Comparison of ENCODE assay signal across 6 cellular contexts in the genomic region with DNA sequence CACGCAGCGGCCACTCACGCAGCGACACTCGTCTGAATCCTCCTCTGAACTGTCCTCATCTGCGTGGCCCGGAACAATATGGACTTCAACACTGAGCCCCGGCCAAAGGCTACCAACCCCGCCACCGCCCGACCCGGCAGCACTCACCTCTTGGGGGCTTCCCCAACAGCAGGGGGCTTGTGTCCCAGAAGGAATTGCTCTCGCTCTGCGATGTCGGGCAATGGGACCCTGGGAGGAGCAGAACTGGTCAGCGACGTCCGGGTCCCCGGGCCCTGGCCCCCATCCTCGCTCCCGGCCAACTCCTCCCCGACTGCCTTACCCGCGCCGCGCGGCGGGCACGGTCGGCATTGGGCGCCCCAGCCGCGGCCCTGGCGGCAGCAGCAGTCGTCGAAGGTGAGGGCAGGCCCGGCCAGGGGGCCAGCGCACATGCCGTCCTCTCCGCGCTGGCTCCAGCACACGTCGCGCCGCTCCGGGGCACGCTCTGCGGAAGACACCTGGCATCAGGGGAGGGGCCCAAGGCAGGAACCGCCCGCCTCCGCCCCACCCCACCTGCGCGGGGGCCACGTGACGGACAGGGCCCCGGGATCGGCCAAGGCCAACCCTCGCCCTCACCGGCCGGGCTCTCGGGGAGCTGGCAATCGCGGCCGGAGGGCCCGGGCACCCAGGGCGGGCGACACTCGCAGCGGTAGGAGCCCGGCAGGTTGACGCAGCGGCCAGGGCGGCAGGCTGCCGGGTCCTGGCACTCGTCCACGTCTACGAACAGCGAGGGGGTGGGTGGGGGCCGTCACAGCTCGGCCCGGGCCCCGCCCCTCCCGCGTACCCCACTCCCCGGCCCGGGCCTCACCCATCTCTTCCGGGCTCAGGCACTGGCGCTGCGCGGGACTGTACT. TPM values are rescaled to one million over a fixed set of nuclear protein-coding genes. Genes with fewer than 3 reads are reported as not detected.
DNase-seq lines count a peak whose midpoint lies in the region; ATAC-seq lines count a peak whose summit lies in the region.

No MANE protein-coding gene starts in this region.

- CTCF ChIA-PET in activated CD4-positive, alpha-beta T cell treated with anti-CD3 and anti-CD28 coated beads, Interleukin-2, amount 10 ng/mL, durations not matched to agents 7 days and 5 days (lab: Charles Lee), result interaction anchor here (0.7 to 5.8 kb wide), 25 partner anchors 7 to 320 kb away, joined by 3 to 75 read pairs (median 6); partner anchors contain the start of genes EHBP1L1, FAM89B, KCNK7 and LTBP3

- peak overlapping the region; percentile 25 for H3K27ac Mint-ChIP-seq in activated CD4-positive, alpha-beta T cell treated with anti-CD3 and anti-CD28 coated beads, Interleukin-2, amount 10 ng/mL, durations not matched to agents 7 days and 5 days
- H3K27ac Mint-ChIP-seq in stimulated activated naive B cell treated with anti-CD40 and anti-IgM and Interleukin-4, amounts not matched to agents 10 μg/mL and 1 μg/mL and 100 μg/mL, for 72 hours, result peak overlapping the region; percentile 96

- H3K9me3 Mint-ChIP-seq in activated CD4-positive, alpha-beta T cell treated with anti-CD3 and anti-CD28 coated beads, Interleukin-2, amount 10 ng/mL, durations not matched to agents 7 days and 5 days, result no peaks in the 10 kb centered on the region
- no peaks in the 10 kb centered on the region for H3K9me3 Mint-ChIP-seq in stimulated activated naive B cell treated with anti-CD40 and anti-IgM and Interleukin-4, amounts not matched to agents 10 μg/mL and 1 μg/mL and 100 μg/mL, for 72 hours

- H3K4me1 Mint-ChIP-seq in activated CD4-positive, alpha-beta T cell treated with anti-CD3 and anti-CD28 coated beads, Interleukin-2, amount 10 ng/mL, durations not matched to agents 7 days and 5 days, result peaks cover 14% of the 10 kb centered on the region
- H3K4me1 Mint-ChIP-seq in stimulated activated naive B cell treated with anti-CD40 and anti-IgM and Interleukin-4, amounts not matched to agents 10 μg/mL and 1 μg/mL and 100 μg/mL, for 72 hours, result peaks cover 27 to 56% of the 10 kb centered on the region in 2 donors

- H3K27me3 Mint-ChIP-seq in activated CD4-positive, alpha-beta T cell treated with anti-CD3 and anti-CD28 coated beads, Interleukin-2, amount 10 ng/mL, durations not matched to agents 7 days and 5 days, result no peaks in the 10 kb centered on the region
- H3K27me3 Mint-ChIP-seq in stimulated activated naive B cell treated with anti-CD40 and anti-IgM and Interleukin-4, amounts not matched to agents 10 μg/mL and 1 μg/mL and 100 μg/mL, for 72 hours, result no peaks in the 10 kb centered on the region

- DNase-seq in activated CD4-positive, alpha-beta T cell treated with anti-CD3 and anti-CD28 coated beads, Interleukin-2, amount 10 ng/mL, durations not matched to agents 7 days and 5 days, result no peak
- no peak for DNase-seq in activated CD4-positive, alpha-beta T cell treated with anti-CD3 and anti-CD28 coated beads, Interleukin-2, amount 50 U/mL, for 4 hours
- DNase-seq in NAMALWA (ENCODE audit: low spot score), result peak; percentile 88
- no peak for DNase-seq in stimulated activated naive B cell treated with anti-CD40 and anti-IgM and Interleukin-4, amounts not matched to agents 10 μg/mL and 1 μg/mL and 100 μg/mL, for 72 hours
- no peak for DNase-seq in middle frontal gyrus (ENCODE audit: extremely low spot score, low spot score)

- peak; percentile 72 for ATAC-seq in esophagus mucosa
- peak; percentile 80 to 81 for ATAC-seq in stimulated activated naive B cell treated with anti-CD40 and anti-IgM and Interleukin-4, amounts not matched to agents 10 μg/mL and 1 μg/mL and 100 μg/mL, for 72 hours (replicated peaks)

- peak overlapping the region; percentile 78 for H3K4me3 Mint-ChIP-seq in activated CD4-positive, alpha-beta T cell treated with anti-CD3 and anti-CD28 coated beads, Interleukin-2, amount 10 ng/mL, durations not matched to agents 7 days and 5 days
- peak overlapping the region; percentile 88 for H3K4me3 Mint-ChIP-seq in stimulated activated naive B cell treated with anti-CD40 and anti-IgM and Interleukin-4, amounts not matched to agents 10 μg/mL and 1 μg/mL and 100 μg/mL, for 72 hours

- POLR2A ChIA-PET in activated CD4-positive, alpha-beta T cell treated with anti-CD3 and anti-CD28 coated beads, Interleukin-2, amount 10 ng/mL, durations not matched to agents 7 days and 5 days (lab: Charles Lee), result interaction anchor here (0.6 kb wide), 1 partner anchor 172 kb away, joined by 6 read pairs; no protein-coding TSS in a partner anchor

- H3K36me3 Mint-ChIP-seq in activated CD4-positive, alpha-beta T cell treated with anti-CD3 and anti-CD28 coated beads, Interleukin-2, amount 10 ng/mL, durations not matched to agents 7 days and 5 days (ENCODE audit: low read depth), result peaks cover 7% of the 10 kb centered on the region
- peaks cover 22 to 41% of the 10 kb centered on the region in 2 donors for H3K36me3 Mint-ChIP-seq in stimulated activated naive B cell treated with anti-CD40 and anti-IgM and Interleukin-4, amounts not matched to agents 10 μg/mL and 1 μg/mL and 100 μg/mL, for 72 hours

RNA-seq across cellular contexts. Expression of gene SCYL1, which starts 14.8 kb away (rescaled TPM):
- 10 to 100 TPM; 59.1 to 62.1 TPM for total RNA-seq in activated CD4-positive, alpha-beta T cell treated with anti-CD3 and anti-CD28 coated beads, Interleukin-2, amount 10 ng/mL, durations not matched to agents 7 days and 5 days
- 36.7 TPM for total RNA-seq in esophagus mucosa

RNA-seq across cellular contexts. Expression of gene LTBP3, which starts 18.5 kb away (rescaled TPM):
- total RNA-seq in activated CD4-positive, alpha-beta T cell treated with anti-CD3 and anti-CD28 coated beads, Interleukin-2, amount 10 ng/mL, durations not matched to agents 7 days and 5 days, result 10 to 100 TPM; 80.2 to 92.5 TPM
- 20.9 TPM for total RNA-seq in esophagus mucosa

RNA-seq across cellular contexts. Expression of gene ZNRD2, which starts 30.6 kb away (rescaled TPM):
- total RNA-seq in activated CD4-positive, alpha-beta T cell treated with anti-CD3 and anti-CD28 coated beads, Interleukin-2, amount 10 ng/mL, durations not matched to agents 7 days and 5 days, result 10 to 100 TPM; 32.4 to 35.4 TPM
- 31.8 TPM for total RNA-seq in esophagus mucosa

RNA-seq across cellular contexts. Expression of gene FAM89B, which starts 32.7 kb away (rescaled TPM):
- 10 to 100 TPM; 34.1 to 42.1 TPM for total RNA-seq in activated CD4-positive, alpha-beta T cell treated with anti-CD3 and anti-CD28 coated beads, Interleukin-2, amount 10 ng/mL, durations not matched to agents 7 days and 5 days
- total RNA-seq in esophagus mucosa, result 25.9 TPM

RNA-seq across cellular contexts. Expression of gene EHBP1L1, which starts 36.2 kb away (rescaled TPM):
- total RNA-seq in activated CD4-positive, alpha-beta T cell treated with anti-CD3 and anti-CD28 coated beads, Interleukin-2, amount 10 ng/mL, durations not matched to agents 7 days and 5 days, result 10 to 100 TPM; 69.2 to 96.7 TPM
- 52.6 TPM for total RNA-seq in esophagus mucosa
